9 cellular contexts compared by ENCODE assay signal in genomic region chr5:100108883-100109282, GRCh38.
"Had no signal": no experiment of that assay in that cellular context is flagged by ENCODE, and none has a peak within 500 bp of the region (broad histone marks: within the 10 kb centered on the region; RNA-seq: fewer than 3 reads in every experiment).

No MANE protein-coding gene starts in this region.

- H3K4me1 Mint-ChIP-seq: GM23338, H9 had no signal

- H3K4me3 ChIP-seq: GM23248, GM23338, HAP-1 had no signal

- DNase-seq: GM23248, GOT3, H7, H9, HCEC 1CT, HFFc6 had no signal

- H3K4me3 Mint-ChIP-seq: GM23338, H9, HFFc6 had no signal

- H3K4me2 ChIP-seq: GM23338 had no signal

- H3K4me1 ChIP-seq: HAP-1 had no signal

- H3K36me3 ChIP-seq: HAP-1 had no signal

- H3K27ac ChIP-seq: GM23248 had no signal

- H3K27ac Mint-ChIP-seq: GM23338, H9, HFFc6 had no signal

- H3K9me3 ChIP-seq: HAP-1 had no signal

- ATAC-seq: GM23338, HCT116 had no signal

- H3K9ac ChIP-seq: GM23248 had no signal
